21 cellular contexts compared by ENCODE assay signal in genomic region chr13:49319555-49320350, GRCh38.
DNase-seq lines count a peak whose midpoint lies in the region; ATAC-seq and TF ChIP-seq lines count a peak whose summit lies in the region.
"Had no signal": no experiment of that assay in that cellular context is flagged by ENCODE, and none has a peak within 500 bp of the region (broad histone marks: within the 10 kb centered on the region; RNA-seq: fewer than 3 reads in every experiment).

No MANE protein-coding gene starts in this region.

- H3K36me3 ChIP-seq in heart right ventricle (peaks cover 0 to 17% (median 0%) of the 10 kb centered on the region in 9 donors), gastroesophageal sphincter (peaks cover 0 to 45% of the 10 kb centered on the region in 2 donors), vagina (no peaks in the 10 kb centered on the region), MM.1S (replicated peaks; ENCODE audit: insufficient read depth, low read length) (no peaks in the 10 kb centered on the region)
- H3K36me3 ChIP-seq: ovary had no signal

- no peak overlapping the region for H3K9ac ChIP-seq in MM.1S (ENCODE audit: low read length)

- H3K9me2 ChIP-seq in MM.1S (replicated peaks; ENCODE audit: insufficient read depth, low read length): no peaks in the 10 kb centered on the region

- no peaks in the 10 kb centered on the region for H3K27me3 ChIP-seq in heart right ventricle
- H3K27me3 ChIP-seq in gastroesophageal sphincter: no peaks in the 10 kb centered on the region
- no peaks in the 10 kb centered on the region for H3K27me3 ChIP-seq in vagina
- H3K27me3 ChIP-seq in MM.1S (replicated peaks; ENCODE audit: insufficient read depth, low read length): no peaks in the 10 kb centered on the region
- H3K27me3 ChIP-seq: body of pancreas, ovary had no signal

- H3K4me3 Mint-ChIP-seq in osteocyte (ENCODE audit: unreplicated experiment): no peak overlapping the region

- no peaks in the 10 kb centered on the region for H3K9me3 ChIP-seq in heart right ventricle
- no peaks in the 10 kb centered on the region for H3K9me3 ChIP-seq in gastroesophageal sphincter
- H3K9me3 ChIP-seq in vagina: no peaks in the 10 kb centered on the region
- H3K9me3 ChIP-seq in MM.1S (replicated peaks; ENCODE audit: insufficient read depth, low read length): no peaks in the 10 kb centered on the region
- H3K9me3 ChIP-seq: body of pancreas, ovary had no signal

- no peaks in the 10 kb centered on the region for H3K79me2 ChIP-seq in MM.1S (ENCODE audit: low read length)

- H3K27ac ChIP-seq in heart right ventricle (no peak overlapping the region), gastroesophageal sphincter (peak overlapping the region in 3 of 4 donors; percentile 33 to 64 (median 39)), vagina (peak overlapping the region; percentile 54), MM.1S (ENCODE audit: low read length) (no peak overlapping the region)
- H3K27ac ChIP-seq: body of pancreas had no signal

- no peak overlapping the region for H3K27ac Mint-ChIP-seq in osteocyte (ENCODE audit: unreplicated experiment)

- H2AFZ ChIP-seq in MM.1S (ENCODE audit: low read length): no peak overlapping the region

- H3K36me3 Mint-ChIP-seq in osteocyte (ENCODE audit: unreplicated experiment): peaks cover 6% of the 10 kb centered on the region

- no peaks in the 10 kb centered on the region for H3F3A ChIP-seq in MM.1S (ENCODE audit: insufficient read depth, low read length)

- H3K4me3 ChIP-seq in heart right ventricle: no peak overlapping the region
- H3K4me3 ChIP-seq in gastroesophageal sphincter: no peak overlapping the region
- H3K4me3 ChIP-seq in vagina: no peak overlapping the region
- H3K4me3 ChIP-seq in MM.1S (ENCODE audit: low read length): no peak overlapping the region
- H3K4me3 ChIP-seq: body of pancreas, GM12878, ovary had no signal

- DNase-seq in Right ventricle myocardium superior (no peak), heart right ventricle (no peak), amniotic stem cell (lab: John Stamatoyannopoulos, UW) (peak; percentile 5), vagina (ENCODE audit: extremely low spot score in 2 of 2) (no peak), MM.1S (no peak), osteocyte (ENCODE audit: extremely low spot score, unreplicated experiment) (no peak)
- DNase-seq: 8988T; activated CD4-positive, alpha-beta T cell treated with anti-CD3 and anti-CD28 coated beads for 4 hours; activated naive CD4-positive, alpha-beta T cell; body of pancreas; EL; H7; hypothalamus; left cardiac atrium; NCI-H187; NCI-H524; ovary; PC-3 had no signal

- TF ChIP-seq EP300 in gastroesophageal sphincter (IDR thresholded peaks at IDR 0.05): no peak

- intact Hi-C loops in Right ventricle myocardium superior (cut with DNase I): no loop called here
- intact Hi-C loops in heart right ventricle (cut with DNase I): no loop called here
- intact Hi-C loops in vagina (cut with DNase I): no loop called here

- H3K4me1 Mint-ChIP-seq in osteocyte (ENCODE audit: unreplicated experiment): peaks cover 10% of the 10 kb centered on the region

- TF ChIP-seq CTCF in heart right ventricle (IDR thresholded peaks at IDR 0.05) (no peak), gastroesophageal sphincter (IDR thresholded peaks at IDR 0.05) (no peak), vagina (IDR thresholded peaks at IDR 0.05) (no peak), MM.1S (IDR thresholded peaks at IDR 0.05; ENCODE audit: low read length) (no peak), osteocyte (IDR thresholded peaks at IDR 0.05) (no peak)

- no peak overlapping the region for H3K4me2 ChIP-seq in MM.1S (ENCODE audit: low read depth, low read length)

- ATAC-seq in Right ventricle myocardium superior (ENCODE audit: poor library complexity) (peak; percentile 54), heart right ventricle (no peak), gastroesophageal sphincter (peak; percentile 28), HG02678 (IDR thresholded peaks at IDR 0.05; ENCODE audit: unreplicated experiment) (no peak)
- ATAC-seq: body of pancreas, GM12878, left cardiac atrium, PC-3 had no signal

- H3K9me3 Mint-ChIP-seq in osteocyte (ENCODE audit: unreplicated experiment): no peaks in the 10 kb centered on the region

- TF ChIP-seq POLR2A in gastroesophageal sphincter (IDR thresholded peaks at IDR 0.05) (no peak), vagina (IDR thresholded peaks at IDR 0.05) (no peak)

- 77 to 89% methylated on average over 2 of the region's 2 CpGs for WGBS in heart right ventricle, 2 donors
- WGBS in gastroesophageal sphincter (ENCODE audit: low coverage in 1 of 2), 2 donors: 68 to 83% methylated on average over 2 of the region's 2 CpGs

- no peaks in the 10 kb centered on the region for H4K20me1 ChIP-seq in MM.1S (ENCODE audit: insufficient read depth, low read length)

- H3K4me1 ChIP-seq in heart right ventricle: peaks cover 0 to 26% (median 6%) of the 10 kb centered on the region in 9 donors
- H3K4me1 ChIP-seq in gastroesophageal sphincter: peaks cover 0 to 27% (median 1%) of the 10 kb centered on the region in 3 donors
- peaks cover 25% of the 10 kb centered on the region for H3K4me1 ChIP-seq in vagina
- no peaks in the 10 kb centered on the region for H3K4me1 ChIP-seq in MM.1S (ENCODE audit: low read length)
- H3K4me1 ChIP-seq: body of pancreas had no signal

- no peaks in the 10 kb centered on the region for H3K27me3 Mint-ChIP-seq in osteocyte (ENCODE audit: unreplicated experiment)

Comparison
In these comparisons a context has a peak if more than half of its experiments do, and no peak if none do; other contexts are left out.
1. ATAC-seq: peak in Right ventricle myocardium superior (single experiment) and gastroesophageal sphincter (single experiment); none in heart right ventricle (0 of 8) and HG02678 (single experiment).
2. H3K27ac ChIP-seq: peak in gastroesophageal sphincter (3 of 4) and vagina (single experiment); none in heart right ventricle (0 of 10) and MM.1S (single experiment).